Comparison of ENCODE assay signal across 35 cellular contexts in genomic region chr18:25493401-25493800, GRCh38.
"Had no signal": no experiment of that assay in that cellular context is flagged by ENCODE, and none has a peak within 500 bp of the region (broad histone marks: within the 10 kb centered on the region; RNA-seq: fewer than 3 reads in every experiment).

No MANE protein-coding gene starts in this region.

- H3K27me3 ChIP-seq: MG63 had no signal

- H3K4me3 ChIP-seq: MG63 had no signal

- H3K36me3 ChIP-seq: MG63 had no signal

- DNase-seq: Karpas-422, Kasumi-1, MG63, MM.1S, MV-4-11, NCI-H1048, NCI-H1092, NCI-H1092 treated with DMSO at 0.1 percent for 48 hours, NCI-H1105, NCI-H1105 treated with DMSO at 0.1 percent for 48 hours, NCI-H1417, NCI-H1417 treated with DMSO at 0.1 percent for 48 hours, NCI-H1436, NCI-H1436 treated with DMSO at 0.1 percent for 48 hours, NCI-H146, NCI-H1694, NCI-H1694 treated with DMSO at 0.1 percent for 48 hours, NCI-H187, NCI-H187 treated with DMSO at 0.1 percent for 48 hours, NCI-H1930, NCI-H2029, NCI-H2029 treated with DMSO at 0.1 percent for 48 hours, NCI-H2081, NCI-H2081 treated with DMSO at 0.1 percent for 48 hours, NCI-H2107, NCI-H2171, NCI-H2171 treated with DMSO at 0.1 percent for 48 hours, NCI-H2227 treated with DMSO at 0.1 percent for 48 hours, NCI-H226, NCI-H345, NCI-H446, NCI-H446 treated with DMSO at 0.1 percent for 48 hours, NCI-H510A, NCI-H510A treated with DMSO at 0.1 percent for 48 hours, NCI-H524 had no signal
